In the genomic region with DNA sequence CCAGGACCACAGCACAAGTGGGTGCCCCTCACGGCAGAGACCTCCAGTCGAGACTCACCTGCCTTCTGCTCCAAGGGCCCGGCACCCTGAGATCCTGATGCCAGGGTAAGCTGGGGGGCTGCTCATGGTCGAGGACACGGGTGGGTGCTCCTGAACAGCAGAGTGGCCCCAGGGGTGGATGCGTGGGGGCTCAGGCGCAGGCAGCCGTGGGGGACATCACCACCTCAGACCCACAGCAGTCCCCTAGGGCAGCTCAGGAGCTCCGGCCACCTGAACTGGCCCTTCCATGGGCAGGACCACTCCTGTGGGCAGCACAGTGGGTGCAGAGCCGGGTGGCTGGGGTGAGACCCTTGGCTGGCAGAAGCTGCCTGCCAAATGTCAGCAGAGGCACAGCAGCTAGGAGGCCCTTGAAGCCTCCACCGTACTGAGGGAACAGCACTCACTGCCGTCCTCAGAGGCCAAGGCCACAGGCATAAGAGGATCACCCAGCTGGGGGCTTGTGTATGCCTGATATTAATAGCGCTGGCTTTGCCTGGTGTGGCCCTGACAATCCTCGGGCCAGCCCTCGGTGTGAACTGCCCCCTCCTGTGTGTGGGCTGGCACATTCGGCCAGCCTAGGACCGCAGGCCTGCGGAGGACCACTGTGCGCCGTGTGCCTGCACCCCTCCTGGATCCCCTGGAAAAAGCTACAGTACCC, we compare ENCODE assay signal across 13 cellular contexts. TPM values are rescaled to one million over a fixed set of nuclear protein-coding genes. Genes with fewer than 3 reads are reported as not detected.
DNase-seq lines count a peak whose midpoint lies in the region; ATAC-seq and TF ChIP-seq lines count a peak whose summit lies in the region.
"Had no signal": no experiment of that assay in that cellular context is flagged by ENCODE, and none has a peak within 500 bp of the region (broad histone marks: within the 10 kb centered on the region; RNA-seq: fewer than 3 reads in every experiment).

No MANE protein-coding gene starts in this region.

- H3K27me3 Mint-ChIP-seq in naive thymus-derived CD4-positive, alpha-beta T cell = no peaks in the 10 kb centered on the region
- H3K27me3 Mint-ChIP-seq: T-cell had no signal

- TF ChIP-seq POLR2A in esophagus muscularis mucosa (IDR thresholded peaks at IDR 0.05; ENCODE audit: low read depth) (no peak), tibial nerve (IDR thresholded peaks at IDR 0.05) (no peak)

- POLR2A ChIA-PET in RWPE1 (lab: Yijun Ruan, JAX; ENCODE audit: low non-redundant PET) = interaction anchor here (0.5 kb wide), 1 partner anchor 134 kb away, joined by 3 read pairs; no protein-coding TSS in a partner anchor
- POLR2A ChIA-PET in naive thymus-derived CD4-positive, alpha-beta T cell (lab: Charles Lee) = interaction anchor here (0.6 to 2.6 kb wide), 4 partner anchors 16 to 90 kb away, joined by 3 to 7 read pairs (median 3); a partner anchor contains a TSS

- WGBS in esophagus muscularis mucosa = 70% methylated on average over 2 of the region's 20 CpGs
- WGBS in tibial nerve, 2 donors = 67 to 69% methylated on average over 15 to 20 of the region's 20 CpGs

- no peaks in the 10 kb centered on the region for H3K9me3 ChIP-seq in esophagus muscularis mucosa
- H3K9me3 ChIP-seq in naive thymus-derived CD4-positive, alpha-beta T cell (ENCODE audit: control insufficient read depth in 2 of 3, low read length in 3 of 3) = no peaks in the 10 kb centered on the region
- H3K9me3 ChIP-seq in tibial nerve = no peaks in the 10 kb centered on the region
- H3K9me3 ChIP-seq: mucosa of descending colon had no signal

- H3K27ac Mint-ChIP-seq in naive thymus-derived CD4-positive, alpha-beta T cell = peak overlapping the region in 6 of 9 donors; percentile 71 to 99 (median 80)

- H3K9me3 Mint-ChIP-seq in naive thymus-derived CD4-positive, alpha-beta T cell = peaks cover 0 to 4% (median 0%) of the 10 kb centered on the region in 11 donors
- H3K9me3 Mint-ChIP-seq: T-cell had no signal

- DNase-seq in RWPE1 (ENCODE audit: low spot score) = no peak
- no peak for DNase-seq in esophagus muscularis mucosa (ENCODE audit: extremely low spot score)
- DNase-seq in naive thymus-derived CD4-positive, alpha-beta T cell = no peak
- no peak for DNase-seq in tibial nerve (ENCODE audit: low spot score in 2 of 2)
- DNase-seq in cortex of kidney (lab: John Stamatoyannopoulos, UW) = no peak
- DNase-seq in NCI-H1092 treated with DMSO at 0.1 percent for 48 hours (lab: John Stamatoyannopoulos, UW) = no peak
- DNase-seq: Calu3, NCI-H146, NCI-H774, T-cell had no signal

- TF ChIP-seq CTCF in RWPE1 (conservative IDR thresholded peaks at IDR 0.05; ENCODE audit: low read depth) (no peak), esophagus muscularis mucosa (IDR thresholded peaks at IDR 0.05) (no peak), tibial nerve (IDR thresholded peaks at IDR 0.05) (no peak)

- intact Hi-C loops in esophagus muscularis mucosa (cut with DNase I) = no loop called here
- intact Hi-C loops in naive thymus-derived CD4-positive, alpha-beta T cell (cut with micrococcal nuclease) = no loop called here

- H3K36me3 ChIP-seq in esophagus muscularis mucosa (peaks cover 4 to 18% (median 8%) of the 10 kb centered on the region in 4 donors), tibial nerve (peaks cover 0 to 8% (median 0%) of the 10 kb centered on the region in 3 donors)
- peaks cover 0 to 18% (median 2%) of the 10 kb centered on the region in 3 experiments for H3K36me3 ChIP-seq in naive thymus-derived CD4-positive, alpha-beta T cell (ENCODE audit: control insufficient read depth in 2 of 3, insufficient read depth in 3 of 3, low read length in 3 of 3)

- peaks cover 0 to 7% (median 0%) of the 10 kb centered on the region in 5 donors for H3K36me3 Mint-ChIP-seq in naive thymus-derived CD4-positive, alpha-beta T cell

- H3K27me3 ChIP-seq in esophagus muscularis mucosa (no peaks in the 10 kb centered on the region), tibial nerve (no peaks in the 10 kb centered on the region)
- no peaks in the 10 kb centered on the region for H3K27me3 ChIP-seq in naive thymus-derived CD4-positive, alpha-beta T cell (ENCODE audit: control insufficient read depth in 2 of 2, insufficient read depth in 2 of 2, low read length in 2 of 2)

- CTCF ChIA-PET in RWPE1 (lab: Yijun Ruan, JAX) = interaction anchor here (0.7 to 2.8 kb wide), 3 partner anchors 23 to 70 kb away, joined by 4 to 9 read pairs (median 6); a partner anchor contains a TSS
- CTCF ChIA-PET in naive thymus-derived CD4-positive, alpha-beta T cell (lab: Charles Lee) = no interaction called here

- H3K27ac ChIP-seq in RWPE1 = peak overlapping the region; percentile 99
- H3K27ac ChIP-seq in esophagus muscularis mucosa (replicated peaks in 1 of 4) = peak overlapping the region; percentile 86 to 93 (median 88)
- H3K27ac ChIP-seq in naive thymus-derived CD4-positive, alpha-beta T cell (ENCODE audit: low read depth, low read length) = no peak overlapping the region
- H3K27ac ChIP-seq in tibial nerve = peak overlapping the region; percentile 81 to 92 (median 90)

- TF ChIP-seq EP300 in esophagus muscularis mucosa (IDR thresholded peaks at IDR 0.05) = no peak
- TF ChIP-seq EP300 in tibial nerve (IDR thresholded peaks at IDR 0.05) = no peak

- no peak for ATAC-seq in naive thymus-derived CD4-positive, alpha-beta T cell
- ATAC-seq in HG03095 (IDR thresholded peaks at IDR 0.05; ENCODE audit: unreplicated experiment) = no peak
- ATAC-seq: T-cell had no signal

- H3K4me3 Mint-ChIP-seq in naive thymus-derived CD4-positive, alpha-beta T cell = peak overlapping the region in 1 of 10 donors; percentile 8

- peaks cover 92 to 99% (median 92%) of the 10 kb centered on the region in 4 donors for H3K4me1 ChIP-seq in esophagus muscularis mucosa
- peaks cover 37% of the 10 kb centered on the region in 2 donors for H3K4me1 ChIP-seq in naive thymus-derived CD4-positive, alpha-beta T cell (ENCODE audit: control insufficient read depth in 2 of 2, insufficient read depth in 2 of 2, low read length in 2 of 2)
- H3K4me1 ChIP-seq in tibial nerve = peaks cover 0 to 85% (median 74%) of the 10 kb centered on the region in 4 donors

- H3K4me1 Mint-ChIP-seq in naive thymus-derived CD4-positive, alpha-beta T cell = peaks cover 45 to 63% (median 49%) of the 10 kb centered on the region in 7 donors

- H3K4me3 ChIP-seq in esophagus muscularis mucosa = peak overlapping the region; percentile 5 to 37 (median 26)
- no peak overlapping the region for H3K4me3 ChIP-seq in naive thymus-derived CD4-positive, alpha-beta T cell (ENCODE audit: low read length)
- no peak overlapping the region for H3K4me3 ChIP-seq in tibial nerve
- H3K4me3 ChIP-seq: mucosa of descending colon, skin epidermis had no signal

RNA-seq across cellular contexts. Expression of a gene that starts 5.4 kb away (rescaled TPM):
- total RNA-seq in esophagus muscularis mucosa (10 to 100 TPM; 16.6 to 31.0 (median 24.1) TPM), tibial nerve (10 to 100 TPM; 31.2 to 96.0 (median 50.0) TPM)
- total RNA-seq in naive thymus-derived CD4-positive, alpha-beta T cell = 10 to 100 TPM; 42.0 to 49.0 (median 46.6) TPM
- 10 to 100 TPM; 20.5 to 33.0 TPM for polyA plus RNA-seq in naive thymus-derived CD4-positive, alpha-beta T cell

RNA-seq across cellular contexts. Expression of a gene that starts 18.9 kb away (rescaled TPM):
- total RNA-seq in esophagus muscularis mucosa (10 to 100 TPM in 2 of 4 donors, 1 to 10 TPM in 2; 7.1 to 17.7 (median 12.1) TPM), tibial nerve (10 to 100 TPM in 2 of 4 donors, 1 to 10 TPM in 2; 8.3 to 18.3 (median 11.7) TPM)
- 10 to 100 TPM; 17.7 to 29.8 (median 26.3) TPM for total RNA-seq in naive thymus-derived CD4-positive, alpha-beta T cell
- polyA plus RNA-seq in naive thymus-derived CD4-positive, alpha-beta T cell = 1 to 10 TPM; 1.1 to 2.4 TPM

RNA-seq across cellular contexts. Expression of a gene that starts 28.6 kb away (rescaled TPM):
- total RNA-seq in esophagus muscularis mucosa (10 to 100 TPM in 1 of 4 donors, 1 to 10 TPM in 3; 2.1 to 11.7 (median 4.4) TPM), tibial nerve (1 to 10 TPM; 1.3 to 5.1 (median 2.8) TPM)
- total RNA-seq in naive thymus-derived CD4-positive, alpha-beta T cell = 10 to 100 TPM; 10.2 to 37.8 (median 22.7) TPM
- 10 to 100 TPM; 11.5 to 14.2 TPM for polyA plus RNA-seq in naive thymus-derived CD4-positive, alpha-beta T cell

RNA-seq across cellular contexts. Expression of a gene that starts 30.1 kb away (rescaled TPM):
- total RNA-seq in esophagus muscularis mucosa (10 to 100 TPM; 46.1 to 64.9 (median 58.7) TPM), tibial nerve (10 to 100 TPM; 70.5 to 77.0 (median 73.8) TPM)
- 10 to 100 TPM; 71.2 to 95.8 (median 82.9) TPM for total RNA-seq in naive thymus-derived CD4-positive, alpha-beta T cell
- polyA plus RNA-seq in naive thymus-derived CD4-positive, alpha-beta T cell = 100 to 1,000 TPM in 1 of 2 donors, 10 to 100 TPM in 1; 86.9 to 127 TPM

RNA-seq across cellular contexts. Expression of a gene that starts 55.9 kb away (rescaled TPM):
- total RNA-seq in esophagus muscularis mucosa (10 to 100 TPM; 39.5 to 64.9 (median 53.1) TPM), tibial nerve (10 to 100 TPM; 30.6 to 40.2 (median 32.1) TPM)
- total RNA-seq in naive thymus-derived CD4-positive, alpha-beta T cell = 10 to 100 TPM; 35.5 to 56.8 (median 50.3) TPM
- polyA plus RNA-seq in naive thymus-derived CD4-positive, alpha-beta T cell = 1 to 10 TPM; 7.5 to 7.6 TPM

Comparison
In these comparisons a context has a peak if more than half of its experiments do, and no peak if none do; other contexts are left out.
1. H3K4me3 ChIP-seq: peak in esophagus muscularis mucosa (4 of 4); none in naive thymus-derived CD4-positive, alpha-beta T cell (single experiment) and tibial nerve (0 of 4).